Comparison of ENCODE assay signal across 8 cellular contexts in the genomic region with DNA sequence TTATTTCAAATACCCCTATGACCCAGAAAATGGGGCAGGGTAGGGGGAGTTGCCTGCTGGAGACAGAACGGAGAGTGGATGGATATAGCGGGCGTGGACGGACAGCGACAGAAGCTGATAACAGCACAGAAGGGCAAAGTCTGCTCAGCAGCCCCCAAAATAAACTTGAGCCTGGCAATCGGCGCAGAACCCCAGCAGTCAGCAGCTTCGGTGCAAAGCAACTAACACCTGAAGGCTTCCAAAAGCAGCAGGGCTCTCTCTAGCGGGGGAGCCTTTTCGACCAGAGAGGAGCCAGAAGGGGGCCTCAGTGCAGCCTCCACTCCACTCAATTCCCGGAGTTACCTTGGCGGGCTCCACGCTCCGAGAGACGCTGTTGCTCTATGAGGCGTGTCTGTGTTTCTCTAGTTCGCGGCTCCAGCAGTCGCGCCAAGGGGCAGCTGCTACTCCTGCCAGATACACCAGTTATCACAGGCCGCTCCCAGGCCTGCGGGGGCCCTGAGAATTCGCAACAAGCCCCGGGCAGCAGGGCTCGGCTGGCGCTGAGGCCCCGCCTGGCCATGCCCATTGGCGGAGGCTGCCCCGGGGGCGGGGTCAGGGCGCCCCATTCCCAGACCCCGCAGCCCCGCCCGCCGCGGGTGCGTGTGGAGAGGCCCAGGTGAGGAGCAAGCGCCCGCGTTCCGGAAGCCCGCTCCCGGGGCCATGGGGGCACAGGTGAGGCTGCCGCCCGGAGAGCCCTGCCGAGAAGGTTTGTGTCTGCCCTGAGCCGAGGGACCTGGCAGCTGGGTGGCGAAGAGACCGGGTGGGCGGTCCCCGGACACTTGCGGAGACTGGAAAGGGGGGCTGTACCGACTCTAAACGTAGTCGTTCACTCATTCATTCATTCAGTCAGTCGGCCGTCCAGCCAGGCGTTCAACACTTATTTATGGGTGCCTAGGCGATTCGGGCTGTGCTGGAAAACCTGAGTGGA. TPM values are rescaled to one million over a fixed set of nuclear protein-coding genes. Genes with fewer than 3 reads are reported as not detected.
DNase-seq lines count a peak whose midpoint lies in the region; ATAC-seq and TF ChIP-seq lines count a peak whose summit lies in the region.

Gene CNGA1, minus strand, starts transcription at position 541 of the 967 bp plus-strand sequence. CDS start 63,992 bp downstream, outside the sequence.
Gene NIPAL1, plus strand, starts transcription at position 632 of the 967 bp plus-strand sequence. Its CDS starts 68 bp downstream, at position 700.

- H3K4me1 ChIP-seq in tibial artery, result peaks cover 0 to 18% (median 8%) of the 10 kb centered on the region in 4 donors

- H3K4me3 Mint-ChIP-seq in activated naive CD4-positive, alpha-beta T cell treated with anti-CD3 and anti-CD28 coated beads, Interleukin-2, amount 10 ng/mL, durations not matched to agents 7 days and 5 days, result peak within 1 kb of the TSS; percentile 69
- peak within 1 kb of the TSS; percentile 79 for H3K4me3 Mint-ChIP-seq in osteocyte (ENCODE audit: unreplicated experiment)

- TF ChIP-seq CTCF in GM06990 (IDR thresholded peaks at IDR 0.05; ENCODE audit: insufficient read depth, low read length, poor library complexity, severe bottlenecking), result peak; percentile 70
- TF ChIP-seq CTCF in osteocyte (IDR thresholded peaks at IDR 0.05), result peak; percentile 54
- peak in 1 of 2 experiments; percentile 14 for TF ChIP-seq CTCF in tibial artery (IDR thresholded peaks at IDR 0.05)

- ATAC-seq in Right ventricle myocardium inferior, result peak; percentile 97

- no peaks in the 10 kb centered on the region for H3K9me3 Mint-ChIP-seq in activated naive CD4-positive, alpha-beta T cell treated with anti-CD3 and anti-CD28 coated beads, Interleukin-2, amount 10 ng/mL, durations not matched to agents 7 days and 5 days
- H3K9me3 Mint-ChIP-seq in osteocyte (ENCODE audit: unreplicated experiment), result no peaks in the 10 kb centered on the region

- H3K27me3 ChIP-seq in GM06990 (replicated peaks; ENCODE audit: control insufficient read depth, insufficient read depth, low read length), result no peaks in the 10 kb centered on the region
- H3K27me3 ChIP-seq in MG63, result no peaks in the 10 kb centered on the region
- no peaks in the 10 kb centered on the region for H3K27me3 ChIP-seq in tibial artery

- H3K4me1 Mint-ChIP-seq in activated naive CD4-positive, alpha-beta T cell treated with anti-CD3 and anti-CD28 coated beads, Interleukin-2, amount 10 ng/mL, durations not matched to agents 7 days and 5 days, result peaks cover 9% of the 10 kb centered on the region
- peaks cover 11% of the 10 kb centered on the region for H3K4me1 Mint-ChIP-seq in osteocyte (ENCODE audit: unreplicated experiment)

- no peak within 1 kb of the TSS for H3K27ac ChIP-seq in SK-N-MC
- peak within 1 kb of the TSS in 1 of 2 donors; percentile 30 for H3K27ac ChIP-seq in tibial artery

- H3K27me3 Mint-ChIP-seq in activated naive CD4-positive, alpha-beta T cell treated with anti-CD3 and anti-CD28 coated beads, Interleukin-2, amount 10 ng/mL, durations not matched to agents 7 days and 5 days, result peaks cover 52% of the 10 kb centered on the region
- peaks cover 44% of the 10 kb centered on the region for H3K27me3 Mint-ChIP-seq in osteocyte (ENCODE audit: unreplicated experiment)

- intact Hi-C loops in Right ventricle myocardium inferior (cut with DNase I) (loop anchor here (5.0 kb wide), 1 partner anchor 66 kb away; no protein-coding TSS in a partner anchor), tibial artery (cut with DNase I; ENCODE audit: low total_unique reads) (no loop called here)

- H3K36me3 Mint-ChIP-seq in activated naive CD4-positive, alpha-beta T cell treated with anti-CD3 and anti-CD28 coated beads, Interleukin-2, amount 10 ng/mL, durations not matched to agents 7 days and 5 days, result no peaks in the 10 kb centered on the region
- H3K36me3 Mint-ChIP-seq in osteocyte (ENCODE audit: unreplicated experiment), result no peaks in the 10 kb centered on the region

- peak within 1 kb of the TSS; percentile 63 for H3K4me3 ChIP-seq in GM06990 (replicated peaks; ENCODE audit: low read depth, low read length)
- peak within 1 kb of the TSS; percentile 54 for H3K4me3 ChIP-seq in MG63
- H3K4me3 ChIP-seq in SK-N-MC, result peak within 1 kb of the TSS; percentile 76
- H3K4me3 ChIP-seq in tibial artery, result peak within 1 kb of the TSS; percentile 51 to 66

- CTCF ChIA-PET in activated naive CD4-positive, alpha-beta T cell treated with anti-CD3 and anti-CD28 coated beads, Interleukin-2, amount 10 ng/mL, durations not matched to agents 7 days and 5 days (lab: Charles Lee), result interaction anchor here (0.8 to 1.6 kb wide), 4 partner anchors 14 to 93 kb away, joined by 3 to 5 read pairs (median 3); no protein-coding TSS in a partner anchor

- no peak within 1 kb of the TSS for H3K9ac ChIP-seq in SK-N-MC (ENCODE audit: insufficient read length)

- DNase-seq in GM06990 (ENCODE audit: extremely low read depth, insufficient read length), result peak; percentile 88
- peak; percentile 13 for DNase-seq in HCEC 1CT
- DNase-seq in MG63, result peak; percentile 76
- no peak for DNase-seq in SK-N-MC (ENCODE audit: low read depth, low spot score)
- peak; percentile 73 for DNase-seq in activated naive CD4-positive, alpha-beta T cell treated with anti-CD3 and anti-CD28 coated beads, Interleukin-2, amount 10 ng/mL, durations not matched to agents 7 days and 5 days
- peak; percentile 82 for DNase-seq in Right ventricle myocardium inferior (ENCODE audit: missing footprints)
- peak; percentile 86 for DNase-seq in osteocyte (ENCODE audit: extremely low spot score, unreplicated experiment)
- DNase-seq in tibial artery, result peak; percentile 44 to 68

- no peaks in the 10 kb centered on the region for H3K36me3 ChIP-seq in GM06990 (ENCODE audit: control insufficient read depth, insufficient read depth, low read length)
- no peaks in the 10 kb centered on the region for H3K36me3 ChIP-seq in MG63
- H3K36me3 ChIP-seq in SK-N-MC (ENCODE audit: insufficient read depth, low read length), result no peaks in the 10 kb centered on the region
- H3K36me3 ChIP-seq in tibial artery, result no peaks in the 10 kb centered on the region

- H3K27ac Mint-ChIP-seq in activated naive CD4-positive, alpha-beta T cell treated with anti-CD3 and anti-CD28 coated beads, Interleukin-2, amount 10 ng/mL, durations not matched to agents 7 days and 5 days, result no peak within 1 kb of the TSS
- no peak within 1 kb of the TSS for H3K27ac Mint-ChIP-seq in osteocyte (ENCODE audit: unreplicated experiment)

- H3K9me3 ChIP-seq in MG63, result no peaks in the 10 kb centered on the region
- no peaks in the 10 kb centered on the region for H3K9me3 ChIP-seq in SK-N-MC (ENCODE audit: low read depth, low read length)
- no peaks in the 10 kb centered on the region for H3K9me3 ChIP-seq in tibial artery

RNA-seq across cellular contexts. Expression of gene CNGA1, which starts in this region (rescaled TPM):
- not detected in 2 replicates for total RNA-seq in MG63 (2014; rRNA removed; shearing (Covaris generic); ENCODE audit: low replicate concordance)
- total RNA-seq in Right ventricle myocardium inferior, result not detected
- total RNA-seq in osteocyte, result not detected in 2 replicates

RNA-seq across cellular contexts. Expression of gene NIPAL1, which starts in this region (rescaled TPM):
- 0.13 and 0.42 TPM in 2 replicates for total RNA-seq in MG63 (2014; rRNA removed; shearing (Covaris generic); ENCODE audit: low replicate concordance)
- total RNA-seq in Right ventricle myocardium inferior (0.70 TPM), osteocyte (0.13 and 0.42 TPM in 2 replicates)

Comparison
In these comparisons a context has a peak if more than half of its experiments do, and no peak if none do; other contexts are left out.
1. Peak in DNase-seq and H3K4me3 ChIP-seq in MG63; RNA of the genes that start here not detected or under 1 TPM.
2. Peak in DNase-seq and ATAC-seq in Right ventricle myocardium inferior; RNA of the genes that start here not detected or under 1 TPM.
3. Peak in DNase-seq in osteocyte; RNA of the genes that start here not detected or under 1 TPM.